In genomic region chr7:21782996-21783395, GRCh38 we compare ENCODE assay signal across 22 cellular contexts.
"Had no signal": no experiment of that assay in that cellular context is flagged by ENCODE, and none has a peak within 500 bp of the region (broad histone marks: within the 10 kb centered on the region; RNA-seq: fewer than 3 reads in every experiment).

No MANE protein-coding gene starts in this region.

- H3K36me3 ChIP-seq: brain microvascular endothelial cell, gastroesophageal sphincter, vagina had no signal

- H3K4me3 ChIP-seq: gastroesophageal sphincter, hepatocyte, skin epidermis, vagina had no signal

- DNase-seq: activated B cell treated with CpG ODN at 0.5 μM for 24 hours; activated CD4-positive, alpha-beta T cell treated with anti-CD3 and anti-CD28 coated beads, Interleukin-2, amount 50 U/mL, for 1 hour; activated CD8-positive, alpha-beta T cell treated with anti-CD3 and anti-CD28 coated beads for 36 hours; activated naive CD4-positive, alpha-beta T cell; activated T-cell treated with anti-CD3 and anti-CD28 coated beads for 4 hours; activated T-cell treated with anti-CD3 and anti-CD28 coated beads, Interleukin-2, amount 50 U/mL, for 72 hours; anterior cingulate cortex; brain microvascular endothelial cell; cortex of kidney; left cardiac atrium; left ventricle myocardium superior; posterior cingulate gyrus; retina; stimulated activated CD4-positive, alpha-beta T cell treated with anti-CD3 and anti-CD28 coated beads, Interleukin-4, amount 100 ng/mL, for 4 hours; stimulated activated CD8-positive, alpha-beta memory T cell treated with anti-CD3 and anti-CD28 coated beads, Interleukin-4, amount 100 ng/mL, for 48 hours; stimulated activated naive CD8-positive, alpha-beta T cell treated with anti-CD3 and anti-CD28 coated beads, Interleukin-15, amount 100 ng/mL, for 72 hours; substantia nigra; T-helper 2 cell had no signal

- H3K9me3 ChIP-seq: gastroesophageal sphincter, vagina had no signal

- H3K27ac ChIP-seq: brain microvascular endothelial cell, gastroesophageal sphincter, hepatocyte, skin epidermis, vagina had no signal

- H3K4me1 ChIP-seq: vagina had no signal

- H3K27me3 ChIP-seq: brain microvascular endothelial cell, gastroesophageal sphincter, hepatocyte, vagina had no signal
